Comparison of ENCODE assay signal across 20 cellular contexts in the genomic region with DNA sequence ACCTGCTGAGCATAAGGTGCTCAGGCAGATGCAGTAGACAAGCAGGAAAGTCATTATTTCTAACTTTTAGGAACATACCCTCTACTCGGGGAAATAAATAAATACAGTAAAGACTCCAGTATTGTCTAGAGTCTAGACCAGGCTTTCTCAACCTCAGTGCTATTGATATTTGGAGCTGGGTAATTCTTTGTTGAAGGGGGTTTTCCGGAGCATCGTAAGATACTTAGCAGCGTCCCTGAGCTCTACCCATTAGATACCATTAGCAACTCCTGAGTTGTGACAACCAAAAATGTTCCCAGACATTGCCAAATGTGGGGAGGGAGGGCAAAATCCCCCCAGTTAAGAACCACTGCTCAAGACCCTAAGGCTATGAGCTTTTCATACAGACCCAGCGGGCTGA. TPM values are rescaled to one million over a fixed set of nuclear protein-coding genes. Genes with fewer than 3 reads are reported as not detected.
DNase-seq lines count a peak whose midpoint lies in the region; ATAC-seq and TF ChIP-seq lines count a peak whose summit lies in the region.
"Had no signal": no experiment of that assay in that cellular context is flagged by ENCODE, and none has a peak within 500 bp of the region (broad histone marks: within the 10 kb centered on the region; RNA-seq: fewer than 3 reads in every experiment).

No MANE protein-coding gene starts in this region.

- no peak for TF ChIP-seq CTCF in natural killer cell (IDR thresholded peaks at IDR 0.05)

- no peaks in the 10 kb centered on the region for H3K36me3 Mint-ChIP-seq in natural killer cell treated with Interleukin-12 subunit alpha and Interleukin-12 subunit beta and Interleukin-15 and Interleukin-18, amount 100 ng/mL, for 72 hours
- H3K36me3 Mint-ChIP-seq in natural killer cell (no peaks in the 10 kb centered on the region), memory B cell (no peaks in the 10 kb centered on the region)
- H3K36me3 Mint-ChIP-seq: CD14-positive monocyte had no signal

- no peaks in the 10 kb centered on the region for H3K36me3 ChIP-seq in SK-N-MC (ENCODE audit: insufficient read depth, low read length)

- H3K4me3 ChIP-seq in SK-N-MC, result 0 out of 2 replicates have a peak overlapping the region, but pooled peaks have one; percentile 8

- H3K4me1 Mint-ChIP-seq in natural killer cell treated with Interleukin-12 subunit alpha and Interleukin-12 subunit beta and Interleukin-15 and Interleukin-18, amount 100 ng/mL, for 72 hours (ENCODE audit: low read depth in 2 of 2), result peaks cover 13 to 26% of the 10 kb centered on the region in 2 donors
- H3K4me1 Mint-ChIP-seq in natural killer cell (peaks cover 0 to 11% of the 10 kb centered on the region in 2 donors), memory B cell (peaks cover 5% of the 10 kb centered on the region)

- no peak overlapping the region for H3K27ac ChIP-seq in SK-N-MC
- peak overlapping the region; percentile 10 for H3K27ac ChIP-seq in substantia nigra (ENCODE audit: low read depth, low read length, poor library complexity, severe bottlenecking)
- H3K27ac ChIP-seq: KMS-11 had no signal

- no peak for DNase-seq in natural killer cell treated with Interleukin-12 subunit alpha and Interleukin-12 subunit beta and Interleukin-15 and Interleukin-18, amount 100 ng/mL, for 72 hours (ENCODE audit: low spot score)
- DNase-seq in natural killer cell, result no peak
- no peak for DNase-seq in SK-N-MC (ENCODE audit: low read depth, low spot score)
- no peak for DNase-seq in memory B cell (ENCODE audit: low spot score in 2 of 2)
- DNase-seq in substantia nigra (lab: John Stamatoyannopoulos, UW), result no peak
- DNase-seq in C1 segment of cervical spinal cord (lab: John Stamatoyannopoulos, UW), result no peak
- DNase-seq in amniotic stem cell (lab: John Stamatoyannopoulos, UW), result no peak
- DNase-seq: 8988T, DMS53, EL, GF-D8, IMR-90, NCI-H1092 treated with DMSO at 0.1 percent for 48 hours, NCI-H1436 treated with DMSO at 0.1 percent for 48 hours, NCI-H1930 had no signal

- peak overlapping the region in 1 of 2 donors; percentile 51 for H3K27ac Mint-ChIP-seq in natural killer cell treated with Interleukin-12 subunit alpha and Interleukin-12 subunit beta and Interleukin-15 and Interleukin-18, amount 100 ng/mL, for 72 hours
- H3K27ac Mint-ChIP-seq in natural killer cell (no peak overlapping the region), memory B cell (no peak overlapping the region)
- H3K27ac Mint-ChIP-seq: CD14-positive monocyte had no signal

- no peaks in the 10 kb centered on the region for H3K9me3 ChIP-seq in SK-N-MC (ENCODE audit: low read depth, low read length)

- intact Hi-C loops in natural killer cell (cut with micrococcal nuclease), result no loop called here

- no peaks in the 10 kb centered on the region for H3K9me3 Mint-ChIP-seq in natural killer cell treated with Interleukin-12 subunit alpha and Interleukin-12 subunit beta and Interleukin-15 and Interleukin-18, amount 100 ng/mL, for 72 hours
- H3K9me3 Mint-ChIP-seq in natural killer cell, result no peaks in the 10 kb centered on the region
- H3K9me3 Mint-ChIP-seq in memory B cell, result no peaks in the 10 kb centered on the region

- H3K9ac ChIP-seq in SK-N-MC (ENCODE audit: insufficient read length), result no peak overlapping the region
- H3K9ac ChIP-seq: KMS-11 had no signal

- H3K4me3 Mint-ChIP-seq in natural killer cell treated with Interleukin-12 subunit alpha and Interleukin-12 subunit beta and Interleukin-15 and Interleukin-18, amount 100 ng/mL, for 72 hours, result peak overlapping the region; percentile 44
- no peak overlapping the region for H3K4me3 Mint-ChIP-seq in natural killer cell
- H3K4me3 Mint-ChIP-seq in memory B cell, result no peak overlapping the region
- H3K4me3 Mint-ChIP-seq: CD14-positive monocyte had no signal

- peaks cover 4 to 22% of the 10 kb centered on the region in 2 donors for H3K27me3 Mint-ChIP-seq in natural killer cell treated with Interleukin-12 subunit alpha and Interleukin-12 subunit beta and Interleukin-15 and Interleukin-18, amount 100 ng/mL, for 72 hours
- H3K27me3 Mint-ChIP-seq in natural killer cell (ENCODE audit: low read depth in 2 of 2) (peaks cover 18 to 28% of the 10 kb centered on the region in 2 donors), memory B cell (peaks cover 21% of the 10 kb centered on the region)

- no peak for ATAC-seq in natural killer cell treated with Interleukin-12 subunit alpha and Interleukin-12 subunit beta and Interleukin-15 and Interleukin-18, amount 100 ng/mL, for 72 hours
- ATAC-seq in natural killer cell (no peak), memory B cell (ENCODE audit: low read depth) (peak; percentile 41), GM18519 (IDR thresholded peaks at IDR 0.05; ENCODE audit: low FRiP score, unreplicated experiment) (no peak)
- ATAC-seq: HCT116, Panc1 had no signal

RNA-seq across cellular contexts. Expression of gene EPOP, which starts 21.1 kb away (rescaled TPM):
- 10 to 100 TPM; 20.5 to 41.0 TPM for total RNA-seq in natural killer cell treated with Interleukin-12 subunit alpha and Interleukin-12 subunit beta and Interleukin-15 and Interleukin-18, amount 100 ng/mL, for 72 hours
- 1 to 10 TPM in 2 of 3 donors, under 1 TPM in 1; 0.66 to 1.9 (median 1.1) TPM for total RNA-seq in natural killer cell

RNA-seq across cellular contexts. Expression of gene SRCIN1, which starts 47.9 kb away (rescaled TPM):
- under 1 TPM; 0.05 to 0.28 TPM for total RNA-seq in natural killer cell treated with Interleukin-12 subunit alpha and Interleukin-12 subunit beta and Interleukin-15 and Interleukin-18, amount 100 ng/mL, for 72 hours
- under 1 TPM in 2 of 3 donors, not detected in 1; 0.28 to 0.50 TPM for total RNA-seq in natural killer cell
- total RNA-seq: IMR-90 had no signal

RNA-seq across cellular contexts. Expression of gene MLLT6, which starts 51.4 kb away (rescaled TPM):
- 100 to 1,000 TPM; 319 to 324 TPM for total RNA-seq in natural killer cell treated with Interleukin-12 subunit alpha and Interleukin-12 subunit beta and Interleukin-15 and Interleukin-18, amount 100 ng/mL, for 72 hours
- total RNA-seq in natural killer cell, result 100 to 1,000 TPM; 478 to 578 (median 485) TPM

Comparison
In these comparisons a context has a peak if more than half of its experiments do, and no peak if none do; other contexts are left out.
1. RNA of gene EPOP, which starts 21.1 kb away (total RNA-seq): 20.5 to 41.0 TPM in natural killer cell treated with Interleukin-12 subunit alpha and Interleukin-12 subunit beta and Interleukin-15 and Interleukin-18, amount 100 ng/mL, for 72 hours; 0.66 to 1.9 TPM in natural killer cell; every median in the first group is over 4 times any median in the second.